Comparison of ENCODE assay signal across 14 cellular contexts in the genomic region with DNA sequence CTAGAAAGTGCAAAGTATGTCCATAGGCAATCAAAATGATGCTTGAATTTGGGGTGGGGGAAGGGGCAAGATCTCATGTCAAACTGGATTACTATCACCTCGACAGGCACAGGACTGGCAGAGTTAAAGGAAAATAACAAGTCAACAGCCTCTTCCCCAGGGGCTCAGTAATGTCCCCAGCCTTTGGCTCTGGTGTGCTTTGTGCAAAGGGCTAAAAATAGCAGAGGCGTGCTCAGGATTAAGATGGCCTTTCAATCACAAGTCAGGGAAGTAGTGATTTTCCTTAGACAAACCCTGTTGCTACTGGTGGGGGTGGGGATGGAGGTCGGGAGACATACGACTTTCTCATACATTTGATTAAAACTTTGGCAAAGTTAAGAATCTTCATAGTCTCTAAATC.
DNase-seq lines count a peak whose midpoint lies in the region; ATAC-seq and TF ChIP-seq lines count a peak whose summit lies in the region.
"Had no signal": no experiment of that assay in that cellular context is flagged by ENCODE, and none has a peak within 500 bp of the region (broad histone marks: within the 10 kb centered on the region; RNA-seq: fewer than 3 reads in every experiment).

No MANE protein-coding gene starts in this region.

- no peaks in the 10 kb centered on the region for H3K9me2 ChIP-seq in GM23338 (ENCODE audit: insufficient read depth)

- H3K9me3 ChIP-seq in SJCRH30 (replicated peaks), result no peaks in the 10 kb centered on the region

- H4K20me1 ChIP-seq in GM23338 (replicated peaks; ENCODE audit: insufficient read depth), result no peaks in the 10 kb centered on the region

- DNase-seq in GM23338 (ENCODE audit: low spot score), result no peak
- peak; percentile 69 for DNase-seq in NCI-H82 (lab: John Stamatoyannopoulos, UW)
- DNase-seq in coronary artery (ENCODE audit: low spot score), result peak; percentile 12
- no peak for DNase-seq in SJCRH30
- DNase-seq in DMS114 treated with DMSO at 0.1 percent for 48 hours (lab: John Stamatoyannopoulos, UW; ENCODE audit: unreplicated experiment), result no peak
- no peak for DNase-seq in LoVo (ENCODE audit: low spot score)
- DNase-seq: C1 segment of cervical spinal cord; CD4-positive, CD25-positive, alpha-beta regulatory T cell; CD8-positive, alpha-beta memory T cell; COR-L47; DMS 273 treated with DMSO at 0.1 percent for 48 hours; GM23248; IMR-90 had no signal

- H2AFZ ChIP-seq in GM23338, result peak overlapping the region; percentile 57; the same call in 1 of the 2 replicates
- H2AFZ ChIP-seq: GM23248 had no signal

- peaks cover 3% of the 10 kb centered on the region; the same call in 1 of the 3 replicates for H3K9me3 Mint-ChIP-seq in GM23338

- H3K36me3 ChIP-seq in GM23338 (ENCODE audit: insufficient read depth), result no peaks in the 10 kb centered on the region
- H3K36me3 ChIP-seq in SJCRH30, result no peaks in the 10 kb centered on the region

- peaks cover 37% of the 10 kb centered on the region for H3K4me1 Mint-ChIP-seq in GM23338
- H3K4me1 Mint-ChIP-seq: B cell; CD4-positive, CD25-positive, alpha-beta regulatory T cell had no signal

- no peak overlapping the region for H3K27ac Mint-ChIP-seq in GM23338
- H3K27ac Mint-ChIP-seq: B cell; CD4-positive, CD25-positive, alpha-beta regulatory T cell; CD8-positive, alpha-beta memory T cell had no signal

- H3K4me3 ChIP-seq in GM23338 (no peak overlapping the region), coronary artery (no peak overlapping the region), SJCRH30 (no peak overlapping the region)
- H3K4me3 ChIP-seq: GM23248 had no signal

- H3K79me2 ChIP-seq in GM23338 (replicated peaks; ENCODE audit: insufficient read depth), result no peaks in the 10 kb centered on the region

- H3F3A ChIP-seq in GM23338 (replicated peaks; ENCODE audit: low read depth), result no peaks in the 10 kb centered on the region

- no peak overlapping the region for H3K4me3 Mint-ChIP-seq in GM23338
- H3K4me3 Mint-ChIP-seq: B cell; CD4-positive, CD25-positive, alpha-beta regulatory T cell; CD8-positive, alpha-beta memory T cell had no signal

- H3K27me3 Mint-ChIP-seq in GM23338 (ENCODE audit: insufficient read depth, low read depth, poor library complexity), result peaks cover 2% of the 10 kb centered on the region

- TF ChIP-seq CTCF in GM23338 (conservative IDR thresholded peaks at IDR 0.05; ENCODE audit: low read depth in 2 of 2) (no peak), coronary artery (IDR thresholded peaks at IDR 0.05) (no peak)

- H3K27me3 ChIP-seq in GM23338 (ENCODE audit: insufficient read depth) (no peaks in the 10 kb centered on the region), SJCRH30 (0 out of 2 replicates have a peak, but pooled peaks cover 8% of the 10 kb centered on the region)

- peaks cover 5% of the 10 kb centered on the region; the same call in 1 of the 3 replicates for H3K36me3 Mint-ChIP-seq in GM23338 (ENCODE audit: low read depth)
- H3K36me3 Mint-ChIP-seq: CD4-positive, CD25-positive, alpha-beta regulatory T cell had no signal

- peak overlapping the region; percentile 58; the same call in 1 of the 2 replicates for H3K4me2 ChIP-seq in GM23338

- H3K27ac ChIP-seq in GM23338 (ENCODE audit: low read depth), result no peak overlapping the region
- no peak overlapping the region for H3K27ac ChIP-seq in coronary artery
- H3K27ac ChIP-seq in SJCRH30, result no peak overlapping the region
- H3K27ac ChIP-seq: GM23248 had no signal

- ATAC-seq in GM23338, result no peak

- H3K4me1 ChIP-seq in GM23338 (ENCODE audit: insufficient read depth) (peaks cover 45% of the 10 kb centered on the region), SJCRH30 (no peaks in the 10 kb centered on the region)

TF ChIP-seq in GM23338, 12 proteins besides CTCF, POLR2A, EP300 and RAD21 (continues in another document):
- TF ChIP-seq NANOG (IDR thresholded peaks at IDR 0.05; ENCODE audit: borderline replicate concordance) (no peak), ZNF331 (CRISPR knock-in tag; IDR thresholded peaks at IDR 0.05; ENCODE audit: low read depth) (no peak), EZH2 (IDR thresholded peaks at IDR 0.05; ENCODE audit: low read depth, unreplicated experiment) (no peak), EZH2phosphoT487 (IDR thresholded peaks at IDR 0.05; ENCODE audit: unreplicated experiment) (no peak), STAT1 (IDR thresholded peaks at IDR 0.05; ENCODE audit: unreplicated experiment) (no peak), ZNF114 (CRISPR knock-in tag; IDR thresholded peaks at IDR 0.05) (no peak)
- TF ChIP-seq, protein P1, sequence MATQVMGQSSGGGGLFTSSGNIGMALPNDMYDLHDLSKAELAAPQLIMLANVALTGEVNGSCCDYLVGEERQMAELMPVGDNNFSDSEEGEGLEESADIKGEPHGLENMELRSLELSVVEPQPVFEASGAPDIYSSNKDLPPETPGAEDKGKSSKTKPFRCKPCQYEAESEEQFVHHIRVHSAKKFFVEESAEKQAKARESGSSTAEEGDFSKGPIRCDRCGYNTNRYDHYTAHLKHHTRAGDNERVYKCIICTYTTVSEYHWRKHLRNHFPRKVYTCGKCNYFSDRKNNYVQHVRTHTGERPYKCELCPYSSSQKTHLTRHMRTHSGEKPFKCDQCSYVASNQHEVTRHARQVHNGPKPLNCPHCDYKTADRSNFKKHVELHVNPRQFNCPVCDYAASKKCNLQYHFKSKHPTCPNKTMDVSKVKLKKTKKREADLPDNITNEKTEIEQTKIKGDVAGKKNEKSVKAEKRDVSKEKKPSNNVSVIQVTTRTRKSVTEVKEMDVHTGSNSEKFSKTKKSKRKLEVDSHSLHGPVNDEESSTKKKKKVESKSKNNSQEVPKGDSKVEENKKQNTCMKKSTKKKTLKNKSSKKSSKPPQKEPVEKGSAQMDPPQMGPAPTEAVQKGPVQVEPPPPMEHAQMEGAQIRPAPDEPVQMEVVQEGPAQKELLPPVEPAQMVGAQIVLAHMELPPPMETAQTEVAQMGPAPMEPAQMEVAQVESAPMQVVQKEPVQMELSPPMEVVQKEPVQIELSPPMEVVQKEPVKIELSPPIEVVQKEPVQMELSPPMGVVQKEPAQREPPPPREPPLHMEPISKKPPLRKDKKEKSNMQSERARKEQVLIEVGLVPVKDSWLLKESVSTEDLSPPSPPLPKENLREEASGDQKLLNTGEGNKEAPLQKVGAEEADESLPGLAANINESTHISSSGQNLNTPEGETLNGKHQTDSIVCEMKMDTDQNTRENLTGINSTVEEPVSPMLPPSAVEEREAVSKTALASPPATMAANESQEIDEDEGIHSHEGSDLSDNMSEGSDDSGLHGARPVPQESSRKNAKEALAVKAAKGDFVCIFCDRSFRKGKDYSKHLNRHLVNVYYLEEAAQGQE (IDR thresholded peaks at IDR 0.05; ENCODE audit: unreplicated experiment), result no peak
- TF ChIP-seq, protein P2, sequence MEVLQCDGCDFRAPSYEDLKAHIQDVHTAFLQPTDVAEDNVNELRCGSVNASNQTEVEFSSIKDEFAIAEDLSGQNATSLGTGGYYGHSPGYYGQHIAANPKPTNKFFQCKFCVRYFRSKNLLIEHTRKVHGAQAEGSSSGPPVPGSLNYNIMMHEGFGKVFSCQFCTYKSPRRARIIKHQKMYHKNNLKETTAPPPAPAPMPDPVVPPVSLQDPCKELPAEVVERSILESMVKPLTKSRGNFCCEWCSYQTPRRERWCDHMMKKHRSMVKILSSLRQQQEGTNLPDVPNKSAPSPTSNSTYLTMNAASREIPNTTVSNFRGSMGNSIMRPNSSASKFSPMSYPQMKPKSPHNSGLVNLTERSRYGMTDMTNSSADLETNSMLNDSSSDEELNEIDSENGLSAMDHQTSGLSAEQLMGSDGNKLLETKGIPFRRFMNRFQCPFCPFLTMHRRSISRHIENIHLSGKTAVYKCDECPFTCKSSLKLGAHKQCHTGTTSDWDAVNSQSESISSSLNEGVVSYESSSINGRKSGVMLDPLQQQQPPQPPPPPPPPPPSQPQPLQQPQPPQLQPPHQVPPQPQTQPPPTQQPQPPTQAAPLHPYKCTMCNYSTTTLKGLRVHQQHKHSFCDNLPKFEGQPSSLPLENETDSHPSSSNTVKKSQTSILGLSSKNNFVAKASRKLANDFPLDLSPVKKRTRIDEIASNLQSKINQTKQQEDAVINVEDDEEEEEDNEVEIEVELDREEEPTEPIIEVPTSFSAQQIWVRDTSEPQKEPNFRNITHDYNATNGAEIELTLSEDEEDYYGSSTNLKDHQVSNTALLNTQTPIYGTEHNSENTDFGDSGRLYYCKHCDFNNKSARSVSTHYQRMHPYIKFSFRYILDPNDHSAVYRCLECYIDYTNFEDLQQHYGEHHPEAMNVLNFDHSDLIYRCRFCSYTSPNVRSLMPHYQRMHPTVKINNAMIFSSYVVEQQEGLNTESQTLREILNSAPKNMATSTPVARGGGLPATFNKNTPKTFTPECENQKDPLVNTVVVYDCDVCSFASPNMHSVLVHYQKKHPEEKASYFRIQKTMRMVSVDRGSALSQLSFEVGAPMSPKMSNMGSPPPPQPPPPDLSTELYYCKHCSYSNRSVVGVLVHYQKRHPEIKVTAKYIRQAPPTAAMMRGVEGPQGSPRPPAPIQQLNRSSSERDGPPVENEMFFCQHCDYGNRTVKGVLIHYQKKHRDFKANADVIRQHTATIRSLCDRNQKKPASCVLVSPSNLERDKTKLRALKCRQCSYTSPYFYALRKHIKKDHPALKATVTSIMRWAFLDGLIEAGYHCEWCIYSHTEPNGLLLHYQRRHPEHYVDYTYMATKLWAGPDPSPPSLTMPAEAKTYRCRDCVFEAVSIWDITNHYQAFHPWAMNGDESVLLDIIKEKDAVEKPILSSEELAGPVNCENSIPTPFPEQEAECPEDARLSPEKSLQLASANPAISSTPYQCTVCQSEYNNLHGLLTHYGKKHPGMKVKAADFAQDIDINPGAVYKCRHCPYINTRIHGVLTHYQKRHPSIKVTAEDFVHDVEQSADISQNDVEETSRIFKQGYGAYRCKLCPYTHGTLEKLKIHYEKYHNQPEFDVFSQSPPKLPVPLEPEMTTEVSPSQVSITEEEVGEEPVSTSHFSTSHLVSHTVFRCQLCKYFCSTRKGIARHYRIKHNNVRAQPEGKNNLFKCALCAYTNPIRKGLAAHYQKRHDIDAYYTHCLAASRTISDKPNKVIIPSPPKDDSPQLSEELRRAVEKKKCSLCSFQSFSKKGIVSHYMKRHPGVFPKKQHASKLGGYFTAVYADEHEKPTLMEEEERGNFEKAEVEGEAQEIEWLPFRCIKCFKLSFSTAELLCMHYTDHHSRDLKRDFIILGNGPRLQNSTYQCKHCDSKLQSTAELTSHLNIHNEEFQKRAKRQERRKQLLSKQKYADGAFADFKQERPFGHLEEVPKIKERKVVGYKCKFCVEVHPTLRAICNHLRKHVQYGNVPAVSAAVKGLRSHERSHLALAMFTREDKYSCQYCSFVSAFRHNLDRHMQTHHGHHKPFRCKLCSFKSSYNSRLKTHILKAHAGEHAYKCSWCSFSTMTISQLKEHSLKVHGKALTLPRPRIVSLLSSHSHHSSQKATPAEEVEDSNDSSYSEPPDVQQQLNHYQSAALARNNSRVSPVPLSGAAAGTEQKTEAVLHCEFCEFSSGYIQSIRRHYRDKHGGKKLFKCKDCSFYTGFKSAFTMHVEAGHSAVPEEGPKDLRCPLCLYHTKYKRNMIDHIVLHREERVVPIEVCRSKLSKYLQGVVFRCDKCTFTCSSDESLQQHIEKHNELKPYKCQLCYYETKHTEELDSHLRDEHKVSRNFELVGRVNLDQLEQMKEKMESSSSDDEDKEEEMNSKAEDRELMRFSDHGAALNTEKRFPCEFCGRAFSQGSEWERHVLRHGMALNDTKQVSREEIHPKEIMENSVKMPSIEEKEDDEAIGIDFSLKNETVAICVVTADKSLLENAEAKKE (CRISPR knock-in tag; IDR thresholded peaks at IDR 0.05), result no peak

Comparison
In these comparisons a context has a peak if more than half of its experiments do, and no peak if none do; other contexts are left out.
1. DNase-seq: peak in NCI-H82 (single experiment) and coronary artery (single experiment); none in GM23338 (single experiment), SJCRH30 (0 of 2), DMS114 treated with DMSO at 0.1 percent for 48 hours (single experiment) and LoVo (single experiment).